Comparison of ENCODE assay signal across 18 cellular contexts in genomic region chr16:85348065-85348840, GRCh38.
DNase-seq lines count a peak whose midpoint lies in the region; ATAC-seq, FAIRE-seq and TF ChIP-seq lines count a peak whose summit lies in the region.
"Had no signal": no experiment of that assay in that cellular context is flagged by ENCODE, and none has a peak within 500 bp of the region (broad histone marks: within the 10 kb centered on the region; RNA-seq: fewer than 3 reads in every experiment).

No MANE protein-coding gene starts in this region.

- no peak overlapping the region for H3K9ac ChIP-seq in HepG2 (ENCODE audit: insufficient read depth, low read depth, low read length)
- no peak overlapping the region for H3K9ac ChIP-seq in K562 (ENCODE audit: insufficient read depth in 1 of 2, low read depth in 2 of 2, low read length in 2 of 2)
- H3K9ac ChIP-seq: BLaER1 treated with 17β-estradiol and CSF1 and Interleukin-3, amounts not matched to agents 10 nM and 100 nM; GM23248 had no signal

- H3K27ac ChIP-seq in HepG2 (ENCODE audit: extremely low read length, insufficient read depth, low read length) (no peak overlapping the region), right lobe of liver (no peak overlapping the region), K562 (ENCODE audit: extremely low read depth, low read depth, low read length) (no peak overlapping the region)
- H3K27ac ChIP-seq: BLaER1 treated with 17β-estradiol and CSF1 and Interleukin-3, amounts not matched to agents 10 nM and 100 nM; GM23248; HL-60 had no signal

- H3K9me3 Mint-ChIP-seq in nephron progenitor cell (peaks cover 4% of the 10 kb centered on the region), T-cell (peaks cover 0 to 4% (median 0%) of the 10 kb centered on the region in 3 donors)
- H3K9me3 Mint-ChIP-seq: CD4-positive, alpha-beta T cell; HFFc6 had no signal

- in situ Hi-C loops in HepG2 (cut with HindIII; ENCODE audit: extremely low pct_ligation_motif_present, low pct_unique_long_range_greater_than_20kb) (no loop called here), K562 (cut with MboI) (no loop called here)

- H3K27ac Mint-ChIP-seq in nephron progenitor cell (peak overlapping the region; percentile 40), T-cell (no peak overlapping the region)
- H3K27ac Mint-ChIP-seq: CD4-positive, alpha-beta T cell; H9; HFFc6; IgD-negative memory B cell had no signal

- H3K36me3 ChIP-seq in HepG2 (replicated peaks in 1 of 2; ENCODE audit: control insufficient read depth in 1 of 2, insufficient read depth in 2 of 2, low read length in 2 of 2) (no peaks in the 10 kb centered on the region), right lobe of liver (no peaks in the 10 kb centered on the region), K562 (ENCODE audit: control insufficient read depth, insufficient read depth, low read length) (no peaks in the 10 kb centered on the region)
- H3K36me3 ChIP-seq: BLaER1 treated with 17β-estradiol and CSF1 and Interleukin-3, amounts not matched to agents 10 nM and 100 nM had no signal

- H3K4me1 Mint-ChIP-seq in nephron progenitor cell (peaks cover 46% of the 10 kb centered on the region), T-cell (no peaks in the 10 kb centered on the region)
- H3K4me1 Mint-ChIP-seq: IgD-negative memory B cell had no signal

- DNase-seq in HepG2 (ENCODE audit: low spot score) (no peak), right lobe of liver (no peak), K562 (ENCODE audit: extremely low read depth in 1 of 4, low spot score in 3 of 4) (no peak), nephron progenitor cell (no peak), T-cell (no peak), NCI-H187 (lab: John Stamatoyannopoulos, UW) (no peak), GM10266 (ENCODE audit: extremely low spot score) (no peak)
- DNase-seq: 8988T; ACHN; Calu3; CD4-positive, alpha-beta T cell; GM23248; H9; HFFc6 had no signal

- TF ChIP-seq CTCF in HepG2 (CRISPR knock-in tag; IDR thresholded peaks at IDR 0.05) (no peak), right lobe of liver (IDR thresholded peaks at IDR 0.05) (no peak), K562 (IDR thresholded peaks at IDR 0.05 in 2 of 3, conservative IDR thresholded peaks at IDR 0.05 in 1 of 3; ENCODE audit: insufficient read depth in 2 of 3, low read depth in 1 of 3, low read length in 3 of 3) (no peak), nephron progenitor cell (IDR thresholded peaks at IDR 0.05) (no peak), GM10266 (IDR thresholded peaks at IDR 0.05; ENCODE audit: control insufficient read depth, insufficient read depth, low read depth, missing control alignments) (no peak)

- H3K4me3 ChIP-seq in HepG2 (replicated peaks in 1 of 3; ENCODE audit: insufficient read depth in 1 of 3, low read depth in 2 of 3, low read length in 3 of 3) (no peak overlapping the region), right lobe of liver (no peak overlapping the region), K562 (no peak overlapping the region)
- H3K4me3 ChIP-seq: BLaER1 treated with 17β-estradiol and CSF1 and Interleukin-3, amounts not matched to agents 10 nM and 100 nM; GM23248 had no signal

- H3K4me2 ChIP-seq in HepG2 (ENCODE audit: low read depth, low read length) (no peak overlapping the region), K562 (ENCODE audit: insufficient read depth, low read length) (no peak overlapping the region)
- H3K4me2 ChIP-seq: BLaER1 treated with 17β-estradiol and CSF1 and Interleukin-3, amounts not matched to agents 10 nM and 100 nM had no signal

- TF ChIP-seq RAD21 in HepG2 (CRISPR knock-in tag; IDR thresholded peaks at IDR 0.05) (no peak), K562 (CRISPR knock-in tag; conservative IDR thresholded peaks at IDR 0.05 in 1 of 2, IDR thresholded peaks at IDR 0.05 in 1 of 2) (no peak)

- TF ChIP-seq EP300 in HepG2 (IDR thresholded peaks at IDR 0.05; ENCODE audit: low read depth in 2 of 2, low read length in 2 of 2) (no peak), HepG2 (CRISPR knock-in tag; IDR thresholded peaks at IDR 0.05; ENCODE audit: borderline replicate concordance) (no peak), K562 (IDR thresholded peaks at IDR 0.05; ENCODE audit: low read length) (no peak)

- no peak overlapping the region for H2AFZ ChIP-seq in HepG2 (ENCODE audit: low read length)
- no peak overlapping the region for H2AFZ ChIP-seq in K562 (ENCODE audit: low read depth, low read length)
- H2AFZ ChIP-seq: GM23248 had no signal

- H3K36me3 Mint-ChIP-seq in nephron progenitor cell (ENCODE audit: low read depth) (no peaks in the 10 kb centered on the region), T-cell (peaks cover 4% of the 10 kb centered on the region)
- H3K36me3 Mint-ChIP-seq: IgD-negative memory B cell had no signal

- H4K20me1 ChIP-seq in HepG2 (ENCODE audit: insufficient read depth, low read length) (peaks cover 5% of the 10 kb centered on the region; the same call in 1 of the 2 replicates), K562 (replicated peaks; ENCODE audit: control insufficient read depth, insufficient read depth, low read length) (peaks cover 9% of the 10 kb centered on the region; the same call in 1 of the 2 replicates)

- WGBS in HepG2 (ENCODE audit: low lambda C conversion rate) = 80% methylated on average over 12 of the region's 12 CpGs
- 96% methylated on average over 6 of the region's 12 CpGs for WGBS in right lobe of liver (ENCODE audit: insufficient coverage, low coverage, low lambda C conversion rate, missing lambda C conversion rate)
- 82% methylated on average over 12 of the region's 12 CpGs for WGBS in K562 (ENCODE audit: insufficient coverage, low coverage, missing lambda C conversion rate)

- POLR2A ChIA-PET in HepG2 (lab: Yijun Ruan, JAX) = no interaction called here
- POLR2A ChIA-PET in K562 (lab: Yijun Ruan, JAX) = interaction anchor here (0.5 to 1.9 kb wide), 11 partner anchors 9 to 1373 kb away, joined by 3 to 8 read pairs (median 3); no protein-coding TSS in a partner anchor
- POLR2A ChIA-PET in T-cell (lab: Charles Lee) = no interaction called here

- H3K27me3 ChIP-seq in HepG2 (ENCODE audit: control insufficient read depth in 1 of 2, insufficient read depth in 2 of 2, low read length in 2 of 2) = no peaks in the 10 kb centered on the region; a peak in 1 of 5 replicates
- H3K27me3 ChIP-seq in right lobe of liver = no peaks in the 10 kb centered on the region
- H3K27me3 ChIP-seq in K562 (ENCODE audit: control insufficient read depth in 2 of 2, insufficient read depth in 2 of 2, low read length in 2 of 2) = no peaks in the 10 kb centered on the region; a peak in 1 of 5 replicates

- H3K27me3 Mint-ChIP-seq in nephron progenitor cell (ENCODE audit: low read depth, poor library complexity) (peaks cover 42% of the 10 kb centered on the region), T-cell (peaks cover 0 to 6% of the 10 kb centered on the region in 2 donors)
- H3K27me3 Mint-ChIP-seq: CD4-positive, alpha-beta T cell had no signal

- no peak for TF ChIP-seq POLR2A in HepG2 (IDR thresholded peaks at IDR 0.05; ENCODE audit: insufficient read depth in 1 of 2, low read depth in 2 of 2, low read length in 2 of 2)
- TF ChIP-seq POLR2A in right lobe of liver (IDR thresholded peaks at IDR 0.05) = no peak
- TF ChIP-seq POLR2A in K562 (conservative IDR thresholded peaks at IDR 0.05) = no peak

- H3K79me2 ChIP-seq in HepG2 (ENCODE audit: insufficient read depth, low read length) (no peaks in the 10 kb centered on the region), K562 (ENCODE audit: control insufficient read depth, insufficient read depth, low read length) (no peaks in the 10 kb centered on the region)

- CTCF ChIA-PET in HepG2 (lab: Yijun Ruan, JAX; ENCODE audit: low intra/inter-chr PET ratio, low total read pairs) = no interaction called here
- CTCF ChIA-PET in K562 (lab: Yijun Ruan, JAX; ENCODE audit: low intra/inter-chr PET ratio) = interaction anchor here (0.5 to 2.2 kb wide), 9 partner anchors 33 to 370 kb away, joined by 3 to 16 read pairs (median 3); no protein-coding TSS in a partner anchor
- CTCF ChIA-PET in T-cell (lab: Charles Lee) = no interaction called here

- H3K4me1 ChIP-seq in HepG2 (ENCODE audit: insufficient read depth, low read length) = no peaks in the 10 kb centered on the region
- peaks cover 0 to 9% (median 4%) of the 10 kb centered on the region in 4 donors for H3K4me1 ChIP-seq in right lobe of liver
- peaks cover 8 to 38% of the 10 kb centered on the region in 2 experiments for H3K4me1 ChIP-seq in K562 (replicated peaks in 1 of 2; ENCODE audit: control insufficient read depth in 2 of 2, insufficient read depth in 2 of 2, low read length in 2 of 2)

- ATAC-seq in HepG2 = no peak
- no peak for ATAC-seq in right lobe of liver
- ATAC-seq in K562 = no peak
- ATAC-seq in T-cell (replicated peaks in 1 of 4) = no peak

- FAIRE-seq in HepG2 (lab: Jason Lieb, UNC) (no peak), K562 (lab: Jason Lieb, UNC) (no peak)
- FAIRE-seq: GM12891 had no signal

- H3K9me1 ChIP-seq in K562 (ENCODE audit: control insufficient read depth, insufficient read depth, low read length) = no peaks in the 10 kb centered on the region

- H3K4me3 Mint-ChIP-seq in nephron progenitor cell (no peak overlapping the region), T-cell (no peak overlapping the region)
- H3K4me3 Mint-ChIP-seq: CD4-positive, alpha-beta T cell; H9; HFFc6; IgD-negative memory B cell had no signal

- H3K9me3 ChIP-seq in HepG2 (ENCODE audit: low read length) (no peaks in the 10 kb centered on the region), right lobe of liver (no peaks in the 10 kb centered on the region), K562 (replicated peaks; ENCODE audit: control insufficient read depth, insufficient read depth, low read depth, low read length) (no peaks in the 10 kb centered on the region; the same call in 1 of the 2 replicates)

- intact Hi-C loops in HepG2 (cut with micrococcal nuclease; ENCODE audit: unreplicated experiment) (no loop called here), right lobe of liver (cut with DNase I) (no loop called here), K562 (cut with micrococcal nuclease) (loop anchor here (5.0 kb wide), 1 partner anchor 46 kb away; no protein-coding TSS in a partner anchor)

- no TSS peak for BruUV-seq in HepG2 (replicated peaks; lab: Mats Ljungman, UMichigan)
- BruUV-seq in K562 (replicated peaks; lab: Mats Ljungman, UMichigan) = no TSS peak

TF ChIP-seq in HepG2, 621 proteins besides CTCF, POLR2A, EP300 and RAD21 (continues in another document):
- TF ChIP-seq ARNT2 (CRISPR knock-in tag; IDR thresholded peaks at IDR 0.05; ENCODE audit: low read depth) (no peak), CEBPB (IDR thresholded peaks at IDR 0.05; ENCODE audit: borderline replicate concordance, low read depth, low read length) (no peak), CREM (IDR thresholded peaks at IDR 0.05) (no peak), CREM (CRISPR knock-in tag; IDR thresholded peaks at IDR 0.05) (no peak), MIER3 (CRISPR knock-in tag; IDR thresholded peaks at IDR 0.05; ENCODE audit: borderline replicate concordance) (no peak)

TF ChIP-seq in K562, 482 proteins besides CTCF, POLR2A, EP300 and RAD21 (continues in another document):
- TF ChIP-seq MTA1 (IDR thresholded peaks at IDR 0.05; ENCODE audit: borderline replicate concordance) (peak; percentile 56; the same call in 1 of the 2 replicates), CBFA2T3 (IDR thresholded peaks at IDR 0.05) (peak; percentile 8; the same call in 1 of the 2 replicates), CBX1 (IDR thresholded peaks at IDR 0.05; ENCODE audit: low read depth) (peak; percentile 97), MEIS2 (IDR thresholded peaks at IDR 0.05; ENCODE audit: partially characterized antibody) (peak; percentile 89), OTX1 (CRISPR knock-in tag; IDR thresholded peaks at IDR 0.05) (peak; percentile 52; the same call in 1 of the 2 replicates)

Comparison
In these comparisons a context has a peak if more than half of its experiments do, and no peak if none do; other contexts are left out.
1. Of the 241 proteins assayed by ChIP-seq in both HepG2 and K562: peak only in HepG2: none; only in K562: ADNP, ARHGAP35, CBX1, CHD4, EHMT2, ELF4 and 9 more; in both: KDM1A; in neither: 224; mixed calls (peak in some experiments, not most) for 1.